1 cellular context compared by ENCODE assay signal in genomic region chr11:77557553-77557952, GRCh38.
TF ChIP-seq lines count a peak whose summit lies in the region.

No MANE protein-coding gene starts in this region.

TF ChIP-seq in K562, 482 proteins besides CTCF, POLR2A, EP300 and RAD21 (continued from another document):
- TF ChIP-seq MLX (CRISPR knock-in tag; conservative IDR thresholded peaks at IDR 0.05) (no peak), MYC (IDR thresholded peaks at IDR 0.05; ENCODE audit: low read depth, low read length) (no peak), MYC (CRISPR knock-in tag; IDR thresholded peaks at IDR 0.05; ENCODE audit: borderline replicate concordance, low read depth) (no peak), ZNF609 (CRISPR knock-in tag; IDR thresholded peaks at IDR 0.05; ENCODE audit: borderline replicate concordance) (no peak), MGA (IDR thresholded peaks at IDR 0.05) (no peak), ZNF318 (IDR thresholded peaks at IDR 0.05; ENCODE audit: borderline replicate concordance in 1 of 2, low read depth in 1 of 2) (no peak), ZNF740 (CRISPR knock-in tag; IDR thresholded peaks at IDR 0.05) (no peak), ZNF740 (tag; IDR thresholded peaks at IDR 0.05) (no peak), ZNF639 (CRISPR knock-in tag; conservative IDR thresholded peaks at IDR 0.05 in 1 of 2, IDR thresholded peaks at IDR 0.05 in 1 of 2) (no peak), TFAM (CRISPR knock-in tag; conservative IDR thresholded peaks at IDR 0.05) (no peak), E2F4 (CRISPR knock-in tag; IDR thresholded peaks at IDR 0.05; ENCODE audit: low read depth) (no peak), ZFP36 (IDR thresholded peaks at IDR 0.05; ENCODE audit: low read depth, low read length, partially characterized antibody) (no peak), PCBP2 (IDR thresholded peaks at IDR 0.05; ENCODE audit: low read depth, low read length, poor library complexity, severe bottlenecking) (no peak), CAMTA2 (CRISPR knock-in tag; conservative IDR thresholded peaks at IDR 0.05) (no peak)
